In the genomic region with DNA sequence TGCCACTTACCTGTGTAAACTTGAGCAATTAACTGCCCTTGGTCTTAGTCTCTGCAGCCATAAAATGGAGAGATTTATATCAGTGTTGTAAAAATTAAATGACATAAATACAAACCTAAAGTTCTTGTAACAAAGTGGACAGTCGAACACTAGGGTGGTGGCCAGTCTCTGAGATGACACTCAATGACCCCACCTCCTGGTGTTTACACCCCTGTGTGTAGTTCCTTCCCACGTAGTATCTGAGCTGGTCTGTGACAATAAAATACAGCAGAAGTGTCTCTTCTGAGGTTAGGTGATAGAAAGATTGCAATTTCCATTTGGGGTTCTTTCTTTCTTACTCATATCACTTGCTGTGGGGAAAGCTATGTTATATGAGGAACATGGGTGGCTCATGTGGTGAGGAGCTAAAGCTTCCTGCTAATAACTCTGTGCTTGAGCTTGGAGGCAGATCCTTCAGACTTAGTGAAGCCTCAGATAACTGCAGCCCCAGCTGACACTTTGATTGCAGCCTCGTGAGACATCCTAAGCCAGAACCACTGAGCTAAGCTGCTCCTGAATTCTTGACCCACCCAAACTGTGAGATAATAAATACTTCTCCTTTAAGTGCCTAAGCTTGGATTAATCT, we compare ENCODE assay signal across 29 cellular contexts.
A peak's percentile ranks its signal among the peaks of the same experiment; 100 is the strongest.
DNase-seq lines count a peak whose midpoint lies in the region; ATAC-seq and TF ChIP-seq lines count a peak whose summit lies in the region.
"Had no signal": no experiment of that assay in that cellular context is flagged by ENCODE, and none has a peak within 500 bp of the region (broad histone marks: within the 10 kb centered on the region; RNA-seq: fewer than 3 reads in every experiment).

No MANE protein-coding gene starts in this region.

- H3K9ac ChIP-seq in endodermal cell (ENCODE audit: extremely low read depth, low read length, poor library complexity, severe bottlenecking) (no peak overlapping the region), neural progenitor cell (no peak overlapping the region)

- no peaks in the 10 kb centered on the region for H3K4me1 Mint-ChIP-seq in stimulated activated naive CD8-positive, alpha-beta T cell treated with anti-CD3 and anti-CD28 coated beads, Interleukin-15, amount 100 ng/mL, for 72 hours
- H3K4me1 Mint-ChIP-seq in T-helper 17 cell (peaks cover 5% of the 10 kb centered on the region), endodermal cell (peaks cover 41% of the 10 kb centered on the region), neural progenitor cell (peaks cover 6% of the 10 kb centered on the region)
- H3K4me1 Mint-ChIP-seq in activated T-helper 17 cell treated with anti-CD3 and anti-CD28 coated beads, Interleukin-2, amount 50 U/mL, for 72 hours, result no peaks in the 10 kb centered on the region
- no peaks in the 10 kb centered on the region for H3K4me1 Mint-ChIP-seq in CD4-positive, alpha-beta T cell (ENCODE audit: low read depth)
- H3K4me1 Mint-ChIP-seq: activated CD4-positive, alpha-beta T cell treated with anti-CD3 and anti-CD28 coated beads, Interleukin-2, amount 10 ng/mL, durations not matched to agents 24 days and 14 days; CD4-positive, CD25-positive, alpha-beta regulatory T cell had no signal

- no peaks in the 10 kb centered on the region for H4K20me1 ChIP-seq in neural progenitor cell (ENCODE audit: low read depth)

- H3K4me2 ChIP-seq in neural progenitor cell, result no peak overlapping the region
- H3K4me2 ChIP-seq: A549 had no signal

- TF ChIP-seq CTCF in endodermal cell (conservative IDR thresholded peaks at IDR 0.05) (no peak), neural progenitor cell (IDR thresholded peaks at IDR 0.05) (no peak)
- TF ChIP-seq CTCF in CD4-positive, alpha-beta T cell (IDR thresholded peaks at IDR 0.05), result no peak

- DNase-seq in stimulated activated naive CD8-positive, alpha-beta T cell treated with anti-CD3 and anti-CD28 coated beads, Interleukin-15, amount 100 ng/mL, for 72 hours, result no peak
- no peak for DNase-seq in stimulated activated naive CD8-positive, alpha-beta T cell treated with anti-CD3 and anti-CD28 coated beads, Interleukin-15, Interleukin-2, amounts not matched to agents 100 U/mL and 50 U/mL, for 24 hours
- DNase-seq in T-helper 17 cell, result no peak
- peak; percentile 51 for DNase-seq in endodermal cell
- no peak for DNase-seq in caudate nucleus (lab: John Stamatoyannopoulos, UW)
- DNase-seq in neural progenitor cell (ENCODE audit: low spot score), result no peak
- no peak for DNase-seq in CD4-positive, alpha-beta T cell
- DNase-seq: activated CD4-positive, alpha-beta T cell treated with anti-CD3 and anti-CD28 coated beads, Interleukin-2, amount 10 ng/mL, durations not matched to agents 24 days and 14 days; activated effector memory CD4-positive, alpha-beta T cell treated with anti-CD3 and anti-CD28 coated beads, Interleukin-2, amount 50 U/mL, for 16 hours; activated T-cell treated with anti-CD3 and anti-CD28 coated beads, Interleukin-2, amount 50 U/mL, for 1 hour; AML-193; aorta; CD4-positive, CD25-positive, alpha-beta regulatory T cell; DND-41; GF-D8; HCEC 1CT; hypothalamus; NCI-H1092; NCI-H1694 treated with DMSO at 0.1 percent for 48 hours; NCI-H446; NCI-H774; retina; stimulated activated naive CD4-positive, alpha-beta T cell treated with Interleukin-2 at 50 U/mL for 16 hours; testis had no signal

- H3K27ac ChIP-seq in endodermal cell (ENCODE audit: low read depth, low read length) (no peak overlapping the region), caudate nucleus (ENCODE audit: low read depth, low read length) (no peak overlapping the region), neural progenitor cell (no peak overlapping the region)
- no peak overlapping the region for H3K27ac ChIP-seq in CD4-positive, alpha-beta T cell (ENCODE audit: low read depth, low read length)
- H3K27ac ChIP-seq: A549, skin epidermis, testis had no signal

- peak overlapping the region; percentile 46 for H3K4me3 ChIP-seq in endodermal cell (ENCODE audit: low read length)
- H3K4me3 ChIP-seq in neural progenitor cell, result no peak overlapping the region
- H3K4me3 ChIP-seq: A549, skin epidermis, testis had no signal

- H2AFZ ChIP-seq in neural progenitor cell (replicated peaks), result no peak overlapping the region

- no peak overlapping the region for H3K4me3 Mint-ChIP-seq in stimulated activated naive CD8-positive, alpha-beta T cell treated with anti-CD3 and anti-CD28 coated beads, Interleukin-15, amount 100 ng/mL, for 72 hours
- no peak overlapping the region for H3K4me3 Mint-ChIP-seq in T-helper 17 cell
- no peak overlapping the region for H3K4me3 Mint-ChIP-seq in endodermal cell
- no peak overlapping the region for H3K4me3 Mint-ChIP-seq in activated T-helper 17 cell treated with anti-CD3 and anti-CD28 coated beads, Interleukin-2, amount 50 U/mL, for 72 hours
- H3K4me3 Mint-ChIP-seq in neural progenitor cell, result no peak overlapping the region
- H3K4me3 Mint-ChIP-seq in CD4-positive, alpha-beta T cell, result no peak overlapping the region
- H3K4me3 Mint-ChIP-seq: activated CD4-positive, alpha-beta T cell treated with anti-CD3 and anti-CD28 coated beads, Interleukin-2, amount 10 ng/mL, durations not matched to agents 24 days and 14 days; activated naive CD8-positive, alpha-beta T cell; CD4-positive, CD25-positive, alpha-beta regulatory T cell; nephron had no signal

- intact Hi-C loops in CD4-positive, alpha-beta T cell (cut with DNase I, micrococcal nuclease), result loop anchor here in 1 of 2 experiments (5.0 kb wide), 1 partner anchor 1945 kb away; no protein-coding TSS in a partner anchor

- peaks cover 11% of the 10 kb centered on the region for H3K27me3 Mint-ChIP-seq in stimulated activated naive CD8-positive, alpha-beta T cell treated with anti-CD3 and anti-CD28 coated beads, Interleukin-15, amount 100 ng/mL, for 72 hours
- H3K27me3 Mint-ChIP-seq in T-helper 17 cell (peaks cover 19% of the 10 kb centered on the region), endodermal cell (ENCODE audit: insufficient read depth) (no peaks in the 10 kb centered on the region), neural progenitor cell (ENCODE audit: insufficient read depth, low read depth) (no peaks in the 10 kb centered on the region)
- H3K27me3 Mint-ChIP-seq in activated T-helper 17 cell treated with anti-CD3 and anti-CD28 coated beads, Interleukin-2, amount 50 U/mL, for 72 hours, result peaks cover 4% of the 10 kb centered on the region
- peaks cover 15% of the 10 kb centered on the region for H3K27me3 Mint-ChIP-seq in CD4-positive, alpha-beta T cell

- H3K27me3 ChIP-seq in endodermal cell (ENCODE audit: control insufficient read depth, insufficient read depth, low read length, poor library complexity, severe bottlenecking) (no peaks in the 10 kb centered on the region), neural progenitor cell (no peaks in the 10 kb centered on the region)
- peaks cover 6% of the 10 kb centered on the region for H3K27me3 ChIP-seq in CD4-positive, alpha-beta T cell (ENCODE audit: control insufficient read depth, insufficient read depth, low read length)
- H3K27me3 ChIP-seq: testis had no signal

- H3K27ac Mint-ChIP-seq in stimulated activated naive CD8-positive, alpha-beta T cell treated with anti-CD3 and anti-CD28 coated beads, Interleukin-15, amount 100 ng/mL, for 72 hours, result no peak overlapping the region
- H3K27ac Mint-ChIP-seq in T-helper 17 cell (peak overlapping the region; percentile 41), endodermal cell (peak overlapping the region; percentile 48), neural progenitor cell (no peak overlapping the region)
- no peak overlapping the region for H3K27ac Mint-ChIP-seq in activated T-helper 17 cell treated with anti-CD3 and anti-CD28 coated beads, Interleukin-2, amount 50 U/mL, for 72 hours
- no peak overlapping the region for H3K27ac Mint-ChIP-seq in CD4-positive, alpha-beta T cell
- H3K27ac Mint-ChIP-seq: activated CD4-positive, alpha-beta T cell treated with anti-CD3 and anti-CD28 coated beads, Interleukin-2, amount 10 ng/mL, durations not matched to agents 24 days and 14 days; activated naive CD8-positive, alpha-beta T cell; CD4-positive, CD25-positive, alpha-beta regulatory T cell; nephron had no signal

- ATAC-seq in stimulated activated naive CD8-positive, alpha-beta T cell treated with anti-CD3 and anti-CD28 coated beads, Interleukin-15, amount 100 ng/mL, for 72 hours, result peak; percentile 42
- ATAC-seq in stimulated activated naive CD8-positive, alpha-beta T cell treated with anti-CD3 and anti-CD28 coated beads, Interleukin-15, Interleukin-2, amounts not matched to agents 100 U/mL and 50 U/mL, for 24 hours, result no peak
- ATAC-seq in T-helper 17 cell, result no peak
- ATAC-seq in activated T-helper 17 cell treated with anti-CD3 and anti-CD28 coated beads, Interleukin-2, amount 50 U/mL, for 72 hours (replicated peaks), result no peak
- ATAC-seq in CD4-positive, alpha-beta T cell (ENCODE audit: poor library complexity), result no peak

- H3K9me3 ChIP-seq in T-helper 17 cell (ENCODE audit: control insufficient read depth, low read length, poor library complexity, severe bottlenecking), result no peaks in the 10 kb centered on the region
- H3K9me3 ChIP-seq in endodermal cell (ENCODE audit: control insufficient read depth, low read length), result no peaks in the 10 kb centered on the region
- no peaks in the 10 kb centered on the region for H3K9me3 ChIP-seq in neural progenitor cell (ENCODE audit: low read depth)
- no peaks in the 10 kb centered on the region for H3K9me3 ChIP-seq in CD4-positive, alpha-beta T cell (ENCODE audit: control insufficient read depth, low read length)
- H3K9me3 ChIP-seq: A549, testis had no signal

- H3F3A ChIP-seq in neural progenitor cell (ENCODE audit: low read depth), result peaks cover 9% of the 10 kb centered on the region

- no peaks in the 10 kb centered on the region for H3K36me3 Mint-ChIP-seq in T-helper 17 cell (ENCODE audit: low read depth)
- H3K36me3 Mint-ChIP-seq in endodermal cell (ENCODE audit: low read depth), result no peaks in the 10 kb centered on the region
- H3K36me3 Mint-ChIP-seq in activated T-helper 17 cell treated with anti-CD3 and anti-CD28 coated beads, Interleukin-2, amount 50 U/mL, for 72 hours (ENCODE audit: low read depth), result no peaks in the 10 kb centered on the region
- no peaks in the 10 kb centered on the region for H3K36me3 Mint-ChIP-seq in neural progenitor cell
- H3K36me3 Mint-ChIP-seq in CD4-positive, alpha-beta T cell (ENCODE audit: low read depth), result no peaks in the 10 kb centered on the region
- H3K36me3 Mint-ChIP-seq: activated naive CD8-positive, alpha-beta T cell; CD4-positive, CD25-positive, alpha-beta regulatory T cell had no signal

- no peaks in the 10 kb centered on the region for H3K36me3 ChIP-seq in endodermal cell (ENCODE audit: control insufficient read depth, insufficient read depth, low read length)
- H3K36me3 ChIP-seq in neural progenitor cell, result no peaks in the 10 kb centered on the region

- POLR2A ChIA-PET in CD4-positive, alpha-beta T cell (lab: Charles Lee), result no interaction called here

- WGBS in endodermal cell (ENCODE audit: insufficient coverage in 1 of 2, insufficient read length in 1 of 2), 2 experiments, result 59% methylated on average over 3 of the region's 3 CpGs; no CpG with 5 or more reads in 1 of the 2 experiments

- H3K9me3 Mint-ChIP-seq in stimulated activated naive CD8-positive, alpha-beta T cell treated with anti-CD3 and anti-CD28 coated beads, Interleukin-15, amount 100 ng/mL, for 72 hours, result no peaks in the 10 kb centered on the region
- H3K9me3 Mint-ChIP-seq in endodermal cell (no peaks in the 10 kb centered on the region), neural progenitor cell (no peaks in the 10 kb centered on the region)
- no peaks in the 10 kb centered on the region for H3K9me3 Mint-ChIP-seq in activated T-helper 17 cell treated with anti-CD3 and anti-CD28 coated beads, Interleukin-2, amount 50 U/mL, for 72 hours
- no peaks in the 10 kb centered on the region for H3K9me3 Mint-ChIP-seq in CD4-positive, alpha-beta T cell
- H3K9me3 Mint-ChIP-seq: activated CD4-positive, alpha-beta T cell treated with anti-CD3 and anti-CD28 coated beads, Interleukin-2, amount 10 ng/mL, durations not matched to agents 24 days and 14 days; CD4-positive, CD25-positive, alpha-beta regulatory T cell; nephron had no signal

- no peaks in the 10 kb centered on the region for H3K79me2 ChIP-seq in neural progenitor cell (ENCODE audit: low read depth)

- CTCF ChIA-PET in CD4-positive, alpha-beta T cell (lab: Charles Lee), result interaction anchor here (0.6 kb wide), 1 partner anchor 764 kb away, joined by 3 read pairs; no protein-coding TSS in a partner anchor

- H3K4me1 ChIP-seq in endodermal cell (ENCODE audit: control insufficient read depth, insufficient read depth, low read length) (peaks cover 36% of the 10 kb centered on the region), neural progenitor cell (peaks cover 20% of the 10 kb centered on the region)
- H3K4me1 ChIP-seq: A549, testis had no signal

Comparison
In these comparisons a context has a peak if more than half of its experiments do, and no peak if none do; other contexts are left out.
1. H3K27ac Mint-ChIP-seq: peak in T-helper 17 cell (single experiment) and endodermal cell (single experiment); none in stimulated activated naive CD8-positive, alpha-beta T cell treated with anti-CD3 and anti-CD28 coated beads, Interleukin-15, amount 100 ng/mL, for 72 hours (0 of 2), activated T-helper 17 cell treated with anti-CD3 and anti-CD28 coated beads, Interleukin-2, amount 50 U/mL, for 72 hours (single experiment), neural progenitor cell (single experiment) and CD4-positive, alpha-beta T cell (single experiment).